ENCODE assay signal across 19 cellular contexts in the genomic region with DNA sequence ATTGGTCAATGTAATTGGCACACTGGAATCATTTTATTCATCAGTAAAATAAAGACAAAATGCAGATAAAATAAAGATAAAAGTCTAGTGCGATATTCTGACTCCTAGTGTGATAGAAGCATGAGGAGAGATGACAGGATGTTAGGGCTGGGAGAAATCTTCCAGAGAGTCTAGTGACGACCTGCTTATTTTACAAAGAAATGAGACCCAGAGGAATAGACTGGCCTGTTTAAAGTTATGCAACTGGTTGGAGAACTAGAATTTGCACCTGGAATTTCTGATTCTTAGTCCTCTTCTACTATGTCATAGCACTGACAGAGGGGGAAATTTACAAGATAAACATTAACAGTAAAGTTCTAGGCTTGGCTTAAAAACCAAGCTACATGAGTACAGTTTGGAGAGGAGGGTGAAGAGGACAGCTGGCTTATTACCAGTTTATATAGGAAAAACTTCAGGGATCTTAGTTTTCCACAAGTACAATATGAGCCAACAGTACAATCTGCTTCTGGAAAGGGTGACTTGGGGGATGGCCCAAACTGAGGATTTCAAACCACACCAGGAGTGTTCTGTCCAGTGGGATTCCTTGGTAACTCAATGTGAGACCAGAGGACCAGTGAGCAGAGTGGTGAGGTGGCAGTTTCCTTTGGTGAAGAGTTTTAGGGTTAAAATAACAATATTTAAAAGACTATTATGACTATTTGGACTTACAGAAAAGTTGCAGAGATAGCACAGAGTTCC.
"Had no signal": no experiment of that assay in that cellular context is flagged by ENCODE, and none has a peak within 500 bp of the region (broad histone marks: within the 10 kb centered on the region; RNA-seq: fewer than 3 reads in every experiment).

No MANE protein-coding gene starts in this region.

- H3K4me3 ChIP-seq: gastroesophageal sphincter, mucosa of descending colon, neural progenitor cell, pancreas, suprapubic skin, thyroid gland, upper lobe of left lung, vagina had no signal

- H3K9ac ChIP-seq: neural progenitor cell had no signal

- H3K4me1 ChIP-seq: pancreas, thyroid gland, upper lobe of left lung had no signal

- H3K27me3 ChIP-seq: gastroesophageal sphincter, neural progenitor cell, suprapubic skin, thyroid gland, upper lobe of left lung, vagina had no signal

- H3K27ac ChIP-seq: gastroesophageal sphincter, neural progenitor cell, pancreas, suprapubic skin, thyroid gland, upper lobe of left lung, vagina had no signal

- DNase-seq: effector memory CD4-positive, alpha-beta T cell; glutamatergic neuron; hippocampal formation; left colon; mammary epithelial cell; mucosa of descending colon; natural killer cell; nucleus accumbens; pancreas; small intestine; stimulated activated CD4-positive, alpha-beta T cell treated with anti-CD3 and anti-CD28 coated beads, Interleukin-12 subunit alpha, Interleukin-12 subunit beta, amount 100 ng/mL, for 4 hours; stimulated activated naive CD4-positive, alpha-beta T cell treated with Interleukin-2 at 50 U/mL for 16 hours; thyroid gland; upper lobe of left lung had no signal

- ATAC-seq: esophagus mucosa, gastroesophageal sphincter, left colon, mucosa of descending colon, natural killer cell, pancreas had no signal

- H2AFZ ChIP-seq: neural progenitor cell had no signal

- H3K36me3 ChIP-seq: gastroesophageal sphincter, neural progenitor cell, pancreas, suprapubic skin, thyroid gland, upper lobe of left lung, vagina had no signal

- H3K4me2 ChIP-seq: neural progenitor cell had no signal

- H3K9me3 ChIP-seq: gastroesophageal sphincter, mucosa of descending colon, pancreas, suprapubic skin, thyroid gland, upper lobe of left lung, vagina had no signal
